1 cellular context compared by ENCODE assay signal in the genomic region with DNA sequence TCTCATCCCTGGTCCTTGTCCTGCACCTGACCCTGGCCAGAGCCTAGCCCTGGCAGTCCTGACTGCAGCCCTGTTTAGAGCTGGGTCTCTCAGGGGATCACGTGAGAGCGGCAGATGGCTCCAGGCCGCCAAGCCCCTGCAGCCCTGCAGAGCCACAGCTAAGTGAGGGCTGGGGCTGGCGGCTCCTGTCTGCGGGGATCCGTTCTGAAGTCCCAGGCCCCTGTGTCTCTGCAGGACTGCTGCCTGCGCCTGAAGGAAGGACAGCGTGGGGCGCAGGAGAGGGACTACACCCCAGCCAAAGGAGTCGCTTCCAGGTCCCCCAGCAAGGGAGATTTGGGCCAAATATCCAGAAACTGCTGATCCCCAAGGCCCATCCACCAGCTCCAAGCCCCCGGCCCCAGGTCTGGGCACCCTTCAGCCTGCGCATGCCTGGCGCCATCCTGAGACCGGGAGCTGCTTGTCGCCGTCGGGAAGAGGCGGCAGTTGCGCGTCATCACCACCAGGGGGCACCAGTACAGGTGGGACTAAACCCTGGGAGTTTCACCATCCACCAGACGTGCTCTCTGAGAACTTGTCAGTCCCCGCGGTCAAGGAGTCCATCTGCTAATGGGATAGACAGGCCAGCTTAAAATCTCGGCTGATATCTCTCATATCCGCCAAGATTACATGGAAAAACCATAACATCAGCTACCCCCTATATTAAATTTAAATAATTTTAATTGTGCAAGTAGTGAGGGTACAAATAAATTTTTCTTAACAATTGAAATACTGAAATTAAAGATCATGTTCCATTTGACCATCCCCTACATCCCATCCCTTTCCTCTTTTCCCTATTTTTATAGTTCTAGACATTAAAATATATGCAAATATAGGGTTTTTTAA.
TF ChIP-seq lines count a peak whose summit lies in the region.

No MANE protein-coding gene starts in this region.

TF ChIP-seq in H1, 55 proteins besides CTCF, POLR2A, EP300 and RAD21 (continued from another document):
- TF ChIP-seq SRF (IDR thresholded peaks at IDR 0.05; ENCODE audit: low read depth, low read length) (no peak), NRF1 (IDR thresholded peaks at IDR 0.05; ENCODE audit: low read depth, low read length) (peak; percentile 73), CHD1 (IDR thresholded peaks at IDR 0.05; ENCODE audit: low read depth, low read length) (no peak), SP2 (IDR thresholded peaks at IDR 0.05; ENCODE audit: low read length) (no peak)
